13 cellular contexts compared by ENCODE assay signal in the genomic region with DNA sequence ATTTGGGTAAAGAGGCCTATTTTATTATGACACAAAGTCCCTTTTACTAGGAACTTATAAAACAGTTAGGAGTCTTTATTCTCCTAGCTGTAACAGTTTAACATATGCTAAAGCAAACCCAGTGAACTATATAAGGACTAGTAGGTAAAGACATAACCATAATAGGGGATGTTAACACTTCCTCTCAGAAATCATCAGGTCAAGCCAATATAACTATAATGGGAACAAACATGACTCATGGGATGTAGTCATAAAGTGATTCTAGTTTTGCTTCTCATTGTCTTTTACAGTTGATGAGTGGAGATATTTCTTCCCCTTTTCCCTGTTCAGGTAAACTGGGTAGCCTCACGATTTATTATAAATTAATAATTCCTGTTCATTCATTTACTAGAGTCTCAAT. TPM values are rescaled to one million over a fixed set of nuclear protein-coding genes. Genes with fewer than 3 reads are reported as not detected.
DNase-seq lines count a peak whose midpoint lies in the region; ATAC-seq and TF ChIP-seq lines count a peak whose summit lies in the region.
"Had no signal": no experiment of that assay in that cellular context is flagged by ENCODE, and none has a peak within 500 bp of the region (broad histone marks: within the 10 kb centered on the region; RNA-seq: fewer than 3 reads in every experiment).

No MANE protein-coding gene starts in this region.

- ATAC-seq in GM21723 (IDR thresholded peaks at IDR 0.05; ENCODE audit: unreplicated experiment) (peak; percentile 88), HG03558 (IDR thresholded peaks at IDR 0.05; ENCODE audit: extremely low read depth, unreplicated experiment) (peak; percentile 65), esophagus mucosa (peak; percentile 88), right cardiac atrium (no peak)
- no peak for ATAC-seq in activated CD4-positive, alpha-beta T cell treated with anti-CD3 and anti-CD28 coated beads for 36 hours
- ATAC-seq: K562 had no signal

- no peaks in the 10 kb centered on the region for H3K36me3 Mint-ChIP-seq in activated CD4-positive, alpha-beta T cell treated with anti-CD3 and anti-CD28 coated beads for 36 hours (ENCODE audit: low read depth)

- H3K27me3 ChIP-seq in BE2C (no peaks in the 10 kb centered on the region), right cardiac atrium (ENCODE audit: control insufficient read depth, insufficient read depth) (no peaks in the 10 kb centered on the region)

- H3K27ac ChIP-seq in right cardiac atrium (ENCODE audit: low read length), result no peak overlapping the region

- TF ChIP-seq CTCF in GM13977 (IDR thresholded peaks at IDR 0.05; ENCODE audit: extremely low read depth, insufficient read depth, missing control alignments) (no peak), BE2C (IDR thresholded peaks at IDR 0.05; ENCODE audit: low read depth, low read length) (no peak)

- intact Hi-C loops in activated CD4-positive, alpha-beta T cell treated with anti-CD3 and anti-CD28 coated beads for 36 hours (cut with DNase I, micrococcal nuclease), result no loop called here
- intact Hi-C loops in right cardiac atrium (cut with DNase I), result no loop called here

- H3K4me3 Mint-ChIP-seq in activated CD4-positive, alpha-beta T cell treated with anti-CD3 and anti-CD28 coated beads for 36 hours, result no peak overlapping the region

- CTCF ChIA-PET in activated CD4-positive, alpha-beta T cell treated with anti-CD3 and anti-CD28 coated beads for 36 hours (lab: Charles Lee), result no interaction called here

- H3K9me3 Mint-ChIP-seq in activated CD4-positive, alpha-beta T cell treated with anti-CD3 and anti-CD28 coated beads for 36 hours (ENCODE audit: low read depth), result no peaks in the 10 kb centered on the region

- POLR2A ChIA-PET in activated CD4-positive, alpha-beta T cell treated with anti-CD3 and anti-CD28 coated beads for 36 hours (lab: Charles Lee), result no interaction called here

- H3K4me3 ChIP-seq in BE2C (ENCODE audit: low read depth, low read length) (no peak overlapping the region), right cardiac atrium (ENCODE audit: low read length) (no peak overlapping the region)
- H3K4me3 ChIP-seq: K562 had no signal

- H3K27ac Mint-ChIP-seq in activated CD4-positive, alpha-beta T cell treated with anti-CD3 and anti-CD28 coated beads for 36 hours, result no peak overlapping the region

- in situ Hi-C loops in GM13977 (cut with MboI; ENCODE audit: low pct_unique_long_range_greater_than_20kb, low sequenced_read_pairs, unreplicated experiment), result no loop called here

- 62% methylated on average over 1 of the region's 1 CpG for WGBS in right cardiac atrium

- no peaks in the 10 kb centered on the region for H3K4me1 Mint-ChIP-seq in activated CD4-positive, alpha-beta T cell treated with anti-CD3 and anti-CD28 coated beads for 36 hours

- peak; percentile 27 for DNase-seq in GM13977 (ENCODE audit: low spot score)
- DNase-seq in NCI-H774 (lab: John Stamatoyannopoulos, UW), result no peak
- DNase-seq in activated CD4-positive, alpha-beta T cell treated with anti-CD3 and anti-CD28 coated beads for 36 hours, result no peak
- DNase-seq in BE2C, result no peak
- DNase-seq in right cardiac atrium, result no peak
- DNase-seq: activated CD4-positive, alpha-beta T cell treated with anti-CD3 and anti-CD28 coated beads, Interleukin-2, amount 50 U/mL, for 1 hour; amniotic stem cell; COR-L47; stimulated activated CD4-positive, alpha-beta T cell treated with anti-CD3 and anti-CD28 coated beads, Interleukin-1b, Interleukin-23, amount 100 ng/mL, for 48 hours had no signal

- H3K9me3 ChIP-seq in BE2C (no peaks in the 10 kb centered on the region), right cardiac atrium (ENCODE audit: control insufficient read depth, low read length) (no peaks in the 10 kb centered on the region)

- H3K4me1 ChIP-seq in BE2C (no peaks in the 10 kb centered on the region), right cardiac atrium (ENCODE audit: control insufficient read depth, insufficient read depth, low read length) (no peaks in the 10 kb centered on the region)

- H3K27me3 Mint-ChIP-seq in activated CD4-positive, alpha-beta T cell treated with anti-CD3 and anti-CD28 coated beads for 36 hours, result no peaks in the 10 kb centered on the region

- no peaks in the 10 kb centered on the region for H3K36me3 ChIP-seq in BE2C

RNA-seq across cellular contexts. Expression of a gene that starts 9.7 kb away (rescaled TPM):
- 0.40 TPM for total RNA-seq in esophagus mucosa
- total RNA-seq in activated CD4-positive, alpha-beta T cell treated with anti-CD3 and anti-CD28 coated beads for 36 hours, result not detected
- not detected for polyA plus RNA-seq in BE2C (2012; ENCODE audit: insufficient read depth, insufficient read length, low read depth)
- under 1 TPM; 0.49 to 0.91 (median 0.56) TPM for total RNA-seq in right cardiac atrium
- 0.09 TPM for polyA plus RNA-seq in right cardiac atrium
- total RNA-seq: K562 had no signal
- polyA plus RNA-seq: K562 had no signal

Comparison
In these comparisons a context has a peak if more than half of its experiments do, and no peak if none do; other contexts are left out.
1. ATAC-seq: peak in GM21723 (single experiment), HG03558 (single experiment) and esophagus mucosa (single experiment); none in activated CD4-positive, alpha-beta T cell treated with anti-CD3 and anti-CD28 coated beads for 36 hours (single experiment) and right cardiac atrium (0 of 2).